In genomic region chr18:62728254-62728653, GRCh38 we compare ENCODE assay signal across 34 cellular contexts.
"Had no signal": no experiment of that assay in that cellular context is flagged by ENCODE, and none has a peak within 500 bp of the region (broad histone marks: within the 10 kb centered on the region; RNA-seq: fewer than 3 reads in every experiment).

No MANE protein-coding gene starts in this region.

- H3K4me3 Mint-ChIP-seq: activated CD4-positive, alpha-beta memory T cell treated with anti-CD3 and anti-CD28 coated beads, Interleukin-2, amount 10 ng/mL, durations not matched to agents 7 days and 5 days; activated CD4-positive, alpha-beta T cell treated with anti-CD3 and anti-CD28 coated beads for 36 hours; activated CD4-positive, alpha-beta T cell treated with anti-CD3 and anti-CD28 coated beads, Interleukin-2, amount 10 ng/mL, durations not matched to agents 7 days and 5 days; activated CD8-positive, alpha-beta memory T cell treated with anti-CD3 and anti-CD28 coated beads, Interleukin-2, amount 10 ng/mL, durations not matched to agents 7 days and 5 days; activated CD8-positive, alpha-beta T cell treated with anti-CD3 and anti-CD28 coated beads, Interleukin-2, amount 10 ng/mL, durations not matched to agents 7 days and 5 days; activated naive CD4-positive, alpha-beta T cell treated with anti-CD3 and anti-CD28 coated beads, Interleukin-2, amount 10 ng/mL, durations not matched to agents 7 days and 5 days; activated naive CD4-positive, alpha-beta T cell treated with anti-CD3 and anti-CD28 coated beads, Interleukin-2, amount 50 U/mL, for 24 hours; activated naive CD8-positive, alpha-beta T cell; activated T-cell treated with anti-CD3 and anti-CD28 coated beads, Interleukin-2, amount 50 U/mL, for 24 hours; brain; central memory CD8-positive, alpha-beta T cell; T-helper 1 cell treated with Interleukin-12 subunit alpha and Interleukin-12 subunit beta and Interleukin-4 antibody, amounts not matched to agents 30 μg/mL and 1 μg/mL, for 36 hours; T-helper 2 cell treated with Interferon-gamma antibody and Interleukin-4, amounts not matched to agents 5 μg/mL and 100 μg/mL, for 36 hours had no signal

- H3K27ac ChIP-seq: ascending aorta, cardiac muscle cell, VCaP had no signal

- H3K27me3 ChIP-seq: ascending aorta, cardiac muscle cell had no signal

- H3K4me1 Mint-ChIP-seq: activated CD4-positive, alpha-beta T cell treated with anti-CD3 and anti-CD28 coated beads, Interleukin-2, amount 10 ng/mL, durations not matched to agents 7 days and 5 days; activated naive CD4-positive, alpha-beta T cell treated with anti-CD3 and anti-CD28 coated beads, Interleukin-2, amount 10 ng/mL, durations not matched to agents 7 days and 5 days; activated naive CD4-positive, alpha-beta T cell treated with anti-CD3 and anti-CD28 coated beads, Interleukin-2, amount 50 U/mL, for 24 hours had no signal

- H3K4me3 ChIP-seq: ascending aorta, cardiac muscle cell had no signal

- H3K27ac Mint-ChIP-seq: activated CD4-positive, alpha-beta memory T cell treated with anti-CD3 and anti-CD28 coated beads, Interleukin-2, amount 10 ng/mL, durations not matched to agents 7 days and 5 days; activated CD4-positive, alpha-beta T cell treated with anti-CD3 and anti-CD28 coated beads for 36 hours; activated CD4-positive, alpha-beta T cell treated with anti-CD3 and anti-CD28 coated beads, Interleukin-2, amount 10 ng/mL, durations not matched to agents 7 days and 5 days; activated CD8-positive, alpha-beta memory T cell treated with anti-CD3 and anti-CD28 coated beads, Interleukin-2, amount 10 ng/mL, durations not matched to agents 7 days and 5 days; activated CD8-positive, alpha-beta T cell treated with anti-CD3 and anti-CD28 coated beads, Interleukin-2, amount 10 ng/mL, durations not matched to agents 7 days and 5 days; activated naive CD4-positive, alpha-beta T cell treated with anti-CD3 and anti-CD28 coated beads, Interleukin-2, amount 10 ng/mL, durations not matched to agents 7 days and 5 days; activated naive CD4-positive, alpha-beta T cell treated with anti-CD3 and anti-CD28 coated beads, Interleukin-2, amount 50 U/mL, for 24 hours; activated naive CD8-positive, alpha-beta T cell; activated T-cell treated with anti-CD3 and anti-CD28 coated beads, Interleukin-2, amount 50 U/mL, for 24 hours; activated T-helper 2 cell treated with anti-CD3 and anti-CD28 coated beads, Interferon-gamma antibody, Interleukin-2, Interleukin-4, amounts not matched to agents 10 μg/mL and 5 μg/mL and 100 μg/mL, durations not matched to agents 14 hours and 24 hours and 36 hours; brain; T-helper 1 cell treated with Interleukin-12 subunit alpha and Interleukin-12 subunit beta and Interleukin-4 antibody, amounts not matched to agents 30 μg/mL and 1 μg/mL, for 36 hours; T-helper 2 cell treated with Interferon-gamma antibody and Interleukin-4, amounts not matched to agents 5 μg/mL and 100 μg/mL, for 36 hours had no signal

- H3K27me3 Mint-ChIP-seq: activated CD4-positive, alpha-beta memory T cell treated with anti-CD3 and anti-CD28 coated beads, Interleukin-2, amount 10 ng/mL, durations not matched to agents 7 days and 5 days; activated CD8-positive, alpha-beta memory T cell treated with anti-CD3 and anti-CD28 coated beads, Interleukin-2, amount 10 ng/mL, durations not matched to agents 7 days and 5 days; activated naive CD4-positive, alpha-beta T cell treated with anti-CD3 and anti-CD28 coated beads, Interleukin-2, amount 10 ng/mL, durations not matched to agents 7 days and 5 days; activated naive CD4-positive, alpha-beta T cell treated with anti-CD3 and anti-CD28 coated beads, Interleukin-2, amount 50 U/mL, for 24 hours; activated naive CD8-positive, alpha-beta T cell; activated T-cell treated with anti-CD3 and anti-CD28 coated beads, Interleukin-2, amount 50 U/mL, for 24 hours; brain; central memory CD8-positive, alpha-beta T cell had no signal

- H3K9me3 Mint-ChIP-seq: activated CD4-positive, alpha-beta T cell treated with anti-CD3 and anti-CD28 coated beads, Interleukin-2, amount 10 ng/mL, durations not matched to agents 7 days and 5 days had no signal

- H3K36me3 Mint-ChIP-seq: activated naive CD4-positive, alpha-beta T cell treated with anti-CD3 and anti-CD28 coated beads, Interleukin-2, amount 10 ng/mL, durations not matched to agents 7 days and 5 days had no signal

- H3K36me3 ChIP-seq: ascending aorta, cardiac muscle cell had no signal

- DNase-seq: activated CD4-positive, alpha-beta memory T cell treated with anti-CD3 and anti-CD28 coated beads, Interleukin-2, amount 10 ng/mL, durations not matched to agents 7 days and 5 days; activated CD4-positive, alpha-beta T cell treated with anti-CD3 and anti-CD28 coated beads for 1 hour; activated CD4-positive, alpha-beta T cell treated with anti-CD3 and anti-CD28 coated beads for 36 hours; activated CD4-positive, alpha-beta T cell treated with anti-CD3 and anti-CD28 coated beads for 48 hours; activated CD4-positive, alpha-beta T cell treated with anti-CD3 and anti-CD28 coated beads, Interleukin-2, amount 10 ng/mL, durations not matched to agents 7 days and 5 days; activated CD4-positive, alpha-beta T cell treated with anti-CD3 and anti-CD28 coated beads, Interleukin-2, amount 50 U/mL, for 48 hours; activated CD4-positive, CD25-positive, alpha-beta regulatory T cell; activated CD8-positive, alpha-beta memory T cell treated with anti-CD3 and anti-CD28 coated beads for 24 hours; activated CD8-positive, alpha-beta memory T cell treated with anti-CD3 and anti-CD28 coated beads, Interleukin-2, amount 10 ng/mL, durations not matched to agents 7 days and 5 days; activated CD8-positive, alpha-beta memory T cell treated with anti-CD3 and anti-CD28 coated beads, Interleukin-2, amount 50 U/mL, for 48 hours; activated CD8-positive, alpha-beta T cell treated with anti-CD3 and anti-CD28 coated beads, Interleukin-2, amount 10 ng/mL, durations not matched to agents 7 days and 5 days; activated effector memory CD4-positive, alpha-beta T cell treated with Interleukin-2 at 50 U/mL for 16 hours; activated gamma-delta T cell; activated naive CD4-positive, alpha-beta T cell treated with anti-CD3 and anti-CD28 coated beads, Interleukin-2, amount 10 ng/mL, durations not matched to agents 7 days and 5 days; activated naive CD4-positive, alpha-beta T cell treated with Interleukin-2 at 50 U/mL for 16 hours; activated T-cell treated with anti-CD3 and anti-CD28 coated beads, Interleukin-2, amount 50 U/mL, for 24 hours; activated T-cell treated with anti-CD3 and anti-CD28 coated beads, Interleukin-2, amount 50 U/mL, for 48 hours; amygdala; anterior cingulate cortex; caudate nucleus; T-helper 1 cell; T-helper 2 cell; T-helper 9 cell had no signal

- ATAC-seq: activated CD4-positive, alpha-beta T cell treated with anti-CD3 and anti-CD28 coated beads for 36 hours; activated CD4-positive, CD25-positive, alpha-beta regulatory T cell treated with anti-CD3 and anti-CD28 coated beads, Interleukin-2, amount 50 U/mL, for 24 hours; activated CD8-positive, alpha-beta memory T cell treated with anti-CD3 and anti-CD28 coated beads, Interleukin-2, amount 10 ng/mL, durations not matched to agents 7 days and 5 days; activated CD8-positive, alpha-beta T cell treated with anti-CD3 and anti-CD28 coated beads, Interleukin-2, amount 10 ng/mL, durations not matched to agents 7 days and 5 days had no signal
